In genomic region chr4:56930638-56931037, GRCh38 we compare ENCODE assay signal across 14 cellular contexts. TPM values are rescaled to one million over a fixed set of nuclear protein-coding genes. Genes with fewer than 3 reads are reported as not detected.
DNase-seq lines count a peak whose midpoint lies in the region; ATAC-seq lines count a peak whose summit lies in the region.
"Had no signal": no experiment of that assay in that cellular context is flagged by ENCODE, and none has a peak within 500 bp of the region (broad histone marks: within the 10 kb centered on the region; RNA-seq: fewer than 3 reads in every experiment).

No MANE protein-coding gene starts in this region.

- 94% methylated on average over 7 of the region's 7 CpGs for WGBS in mesenchymal stem cell

- POLR2A ChIA-PET in activated CD4-positive, alpha-beta memory T cell treated with anti-CD3 and anti-CD28 coated beads, Interleukin-2, amount 10 ng/mL, durations not matched to agents 7 days and 5 days (lab: Charles Lee), result interaction anchor here (0.9 to 1.3 kb wide), 2 partner anchors 21 to 46 kb away, joined by 3 read pairs; partner anchors contain the start of gene NOA1

- H3K36me3 Mint-ChIP-seq in activated T-cell treated with anti-CD3 and anti-CD28 coated beads, Interleukin-2, amount 50 U/mL, for 24 hours (ENCODE audit: low read depth), result peaks cover 74% of the 10 kb centered on the region
- H3K36me3 Mint-ChIP-seq in activated T-helper 17 cell treated with anti-CD3 and anti-CD28 coated beads, Interleukin-2, amount 50 U/mL, for 72 hours (ENCODE audit: low read depth), result peaks cover 91% of the 10 kb centered on the region
- peaks cover 55% of the 10 kb centered on the region for H3K36me3 Mint-ChIP-seq in activated CD4-positive, alpha-beta memory T cell treated with anti-CD3 and anti-CD28 coated beads, Interleukin-2, amount 10 ng/mL, durations not matched to agents 7 days and 5 days (ENCODE audit: low read depth)

- no peak overlapping the region for H3K4me3 Mint-ChIP-seq in activated T-cell treated with anti-CD3 and anti-CD28 coated beads, Interleukin-2, amount 50 U/mL, for 24 hours
- H3K4me3 Mint-ChIP-seq in activated T-helper 17 cell treated with anti-CD3 and anti-CD28 coated beads, Interleukin-2, amount 50 U/mL, for 72 hours, result no peak overlapping the region
- H3K4me3 Mint-ChIP-seq in activated CD4-positive, alpha-beta memory T cell treated with anti-CD3 and anti-CD28 coated beads, Interleukin-2, amount 10 ng/mL, durations not matched to agents 7 days and 5 days, result no peak overlapping the region
- H3K4me3 Mint-ChIP-seq: CD4-positive, CD25-positive, alpha-beta regulatory T cell; GM23338; IgD-negative memory B cell had no signal

- peak overlapping the region; percentile 37 for H4K8ac ChIP-seq in mesenchymal stem cell (ENCODE audit: low read length)

- H4K91ac ChIP-seq in mesenchymal stem cell (ENCODE audit: low read length), result peak overlapping the region; percentile 72

- peak overlapping the region; percentile 60 for H3K27ac Mint-ChIP-seq in activated T-cell treated with anti-CD3 and anti-CD28 coated beads, Interleukin-2, amount 50 U/mL, for 24 hours
- peak overlapping the region; percentile 10 for H3K27ac Mint-ChIP-seq in activated T-helper 17 cell treated with anti-CD3 and anti-CD28 coated beads, Interleukin-2, amount 50 U/mL, for 72 hours
- H3K27ac Mint-ChIP-seq in activated CD4-positive, alpha-beta memory T cell treated with anti-CD3 and anti-CD28 coated beads, Interleukin-2, amount 10 ng/mL, durations not matched to agents 7 days and 5 days, result no peak overlapping the region
- H3K27ac Mint-ChIP-seq: GM23338 had no signal

- H3K27me3 Mint-ChIP-seq in activated T-cell treated with anti-CD3 and anti-CD28 coated beads, Interleukin-2, amount 50 U/mL, for 24 hours, result no peaks in the 10 kb centered on the region
- no peaks in the 10 kb centered on the region for H3K27me3 Mint-ChIP-seq in activated T-helper 17 cell treated with anti-CD3 and anti-CD28 coated beads, Interleukin-2, amount 50 U/mL, for 72 hours
- no peaks in the 10 kb centered on the region for H3K27me3 Mint-ChIP-seq in activated CD4-positive, alpha-beta memory T cell treated with anti-CD3 and anti-CD28 coated beads, Interleukin-2, amount 10 ng/mL, durations not matched to agents 7 days and 5 days
- H3K27me3 Mint-ChIP-seq: CD4-positive, CD25-positive, alpha-beta regulatory T cell; IgD-negative memory B cell had no signal

- H2BK5ac ChIP-seq in mesenchymal stem cell (ENCODE audit: low read depth, low read length, poor library complexity, severe bottlenecking), result no peak overlapping the region

- H2BK15ac ChIP-seq in mesenchymal stem cell (ENCODE audit: low read depth, poor library complexity, severe bottlenecking), result no peak overlapping the region

- H2BK12ac ChIP-seq in mesenchymal stem cell (ENCODE audit: low read length in 2 of 2), result no peak overlapping the region

- no peak overlapping the region for H3K14ac ChIP-seq in mesenchymal stem cell (ENCODE audit: low read length in 2 of 2)

- no peak overlapping the region for H3K4me3 ChIP-seq in mesenchymal stem cell (ENCODE audit: insufficient read depth in 1 of 2, low read depth in 1 of 2, low read length in 2 of 2)
- H3K4me3 ChIP-seq: BLaER1 treated with 17β-estradiol and CSF1 and Interleukin-3, amounts not matched to agents 10 nM and 100 nM; GM12878; GM23338 had no signal

- peaks cover 21 to 46% of the 10 kb centered on the region in 2 experiments for H3K36me3 ChIP-seq in mesenchymal stem cell (ENCODE audit: control insufficient read depth in 1 of 2, insufficient read depth in 2 of 2, low read depth in 1 of 2, low read length in 2 of 2)

- no peak for ATAC-seq in activated T-helper 17 cell treated with anti-CD3 and anti-CD28 coated beads, Interleukin-2, amount 50 U/mL, for 72 hours (replicated peaks)
- ATAC-seq in GM18519 (IDR thresholded peaks at IDR 0.05; ENCODE audit: low FRiP score, unreplicated experiment), result no peak
- ATAC-seq: GM12878, GM23338 had no signal

- H3K4me1 Mint-ChIP-seq in activated T-cell treated with anti-CD3 and anti-CD28 coated beads, Interleukin-2, amount 50 U/mL, for 24 hours (ENCODE audit: low read depth), result peaks cover 44% of the 10 kb centered on the region
- H3K4me1 Mint-ChIP-seq in activated T-helper 17 cell treated with anti-CD3 and anti-CD28 coated beads, Interleukin-2, amount 50 U/mL, for 72 hours, result peaks cover 4% of the 10 kb centered on the region
- peaks cover 21% of the 10 kb centered on the region for H3K4me1 Mint-ChIP-seq in activated CD4-positive, alpha-beta memory T cell treated with anti-CD3 and anti-CD28 coated beads, Interleukin-2, amount 10 ng/mL, durations not matched to agents 7 days and 5 days
- H3K4me1 Mint-ChIP-seq: GM23338 had no signal

- H3K4ac ChIP-seq in mesenchymal stem cell (ENCODE audit: low read depth in 1 of 2, low read length in 2 of 2), result no peak overlapping the region

- no peak overlapping the region for H2AFZ ChIP-seq in mesenchymal stem cell (ENCODE audit: low read depth, low read length)
- H2AFZ ChIP-seq: GM23338 had no signal

- no peaks in the 10 kb centered on the region for H3K27me3 ChIP-seq in mesenchymal stem cell (ENCODE audit: control insufficient read depth in 1 of 2, insufficient read depth in 1 of 2, low read length in 2 of 2)
- H3K27me3 ChIP-seq: BLaER1 treated with 17β-estradiol and CSF1 and Interleukin-3, amounts not matched to agents 10 nM and 100 nM had no signal

- no peak overlapping the region for H2AK5ac ChIP-seq in mesenchymal stem cell (ENCODE audit: low read length, severe bottlenecking)

- no peak overlapping the region for H3K9ac ChIP-seq in mesenchymal stem cell (ENCODE audit: low read length)
- H3K9ac ChIP-seq: BLaER1 treated with 17β-estradiol and CSF1 and Interleukin-3, amounts not matched to agents 10 nM and 100 nM had no signal

- CTCF ChIA-PET in activated CD4-positive, alpha-beta memory T cell treated with anti-CD3 and anti-CD28 coated beads, Interleukin-2, amount 10 ng/mL, durations not matched to agents 7 days and 5 days (lab: Charles Lee), result no interaction called here

- H3K4me2 ChIP-seq in mesenchymal stem cell (ENCODE audit: low read length, poor library complexity, severe bottlenecking), result no peak overlapping the region
- H3K4me2 ChIP-seq: BLaER1 treated with 17β-estradiol and CSF1 and Interleukin-3, amounts not matched to agents 10 nM and 100 nM; GM23338 had no signal

- H3K9me3 ChIP-seq in mesenchymal stem cell (ENCODE audit: control insufficient read depth, low read length), result no peaks in the 10 kb centered on the region
- H3K9me3 ChIP-seq: BLaER1 treated with 17β-estradiol and CSF1 and Interleukin-3, amounts not matched to agents 10 nM and 100 nM had no signal

- H3K9me3 Mint-ChIP-seq in activated T-cell treated with anti-CD3 and anti-CD28 coated beads, Interleukin-2, amount 50 U/mL, for 24 hours, result no peaks in the 10 kb centered on the region
- H3K9me3 Mint-ChIP-seq in activated T-helper 17 cell treated with anti-CD3 and anti-CD28 coated beads, Interleukin-2, amount 50 U/mL, for 72 hours, result no peaks in the 10 kb centered on the region
- no peaks in the 10 kb centered on the region for H3K9me3 Mint-ChIP-seq in activated CD4-positive, alpha-beta memory T cell treated with anti-CD3 and anti-CD28 coated beads, Interleukin-2, amount 10 ng/mL, durations not matched to agents 7 days and 5 days
- H3K9me3 Mint-ChIP-seq: GM23338, IgD-negative memory B cell had no signal

- no peak overlapping the region for H3K18ac ChIP-seq in mesenchymal stem cell (ENCODE audit: low read depth in 1 of 2, low read length in 2 of 2)

- no peaks in the 10 kb centered on the region for H3K4me1 ChIP-seq in mesenchymal stem cell (ENCODE audit: control insufficient read depth, insufficient read depth, low read depth, low read length)
- H3K4me1 ChIP-seq: BLaER1 treated with 17β-estradiol and CSF1 and Interleukin-3, amounts not matched to agents 10 nM and 100 nM had no signal

- H3K23ac ChIP-seq in mesenchymal stem cell (ENCODE audit: low read length in 2 of 2), result no peak overlapping the region

- no peak overlapping the region for H2BK120ac ChIP-seq in mesenchymal stem cell (ENCODE audit: low read depth, low read length)

- DNase-seq in activated T-cell treated with anti-CD3 and anti-CD28 coated beads, Interleukin-2, amount 50 U/mL, for 24 hours, result no peak
- DNase-seq in activated T-cell treated with anti-CD3 and anti-CD28 coated beads for 4 hours, result no peak
- no peak for DNase-seq in mesenchymal stem cell
- DNase-seq in activated CD4-positive, alpha-beta memory T cell treated with anti-CD3 and anti-CD28 coated beads, Interleukin-2, amount 10 ng/mL, durations not matched to agents 7 days and 5 days, result no peak
- no peak for DNase-seq in cerebellar nuclear complex (lab: John Stamatoyannopoulos, UW)
- DNase-seq: ACHN; CD4-positive, CD25-positive, alpha-beta regulatory T cell; H7 had no signal

- H3K27ac ChIP-seq in mesenchymal stem cell (ENCODE audit: low read length, poor library complexity, severe bottlenecking), result no peak overlapping the region
- H3K27ac ChIP-seq: BLaER1 treated with 17β-estradiol and CSF1 and Interleukin-3, amounts not matched to agents 10 nM and 100 nM had no signal

- peaks cover 33% of the 10 kb centered on the region for H3K79me1 ChIP-seq in mesenchymal stem cell (replicated peaks; ENCODE audit: low read length, poor library complexity, severe bottlenecking)

RNA-seq across cellular contexts. Expression of gene REST, which starts 22.9 kb away (rescaled TPM):
- total RNA-seq in activated T-helper 17 cell treated with anti-CD3 and anti-CD28 coated beads, Interleukin-2, amount 50 U/mL, for 72 hours, result 10 to 100 TPM; 39.5 to 51.8 TPM
- polyA plus RNA-seq in mesenchymal stem cell (2013, experiment 1 of 2), result 20.9 TPM
- 20.2 TPM for polyA plus RNA-seq in mesenchymal stem cell (2013, experiment 2 of 2)
- total RNA-seq in activated CD4-positive, alpha-beta memory T cell treated with anti-CD3 and anti-CD28 coated beads, Interleukin-2, amount 10 ng/mL, durations not matched to agents 7 days and 5 days, result 10 to 100 TPM; 54.7 to 58.3 TPM

RNA-seq across cellular contexts. Expression of gene NOA1, which starts 46.8 kb away (rescaled TPM):
- total RNA-seq in activated T-helper 17 cell treated with anti-CD3 and anti-CD28 coated beads, Interleukin-2, amount 50 U/mL, for 72 hours, result 10 to 100 TPM; 18.8 to 19.7 TPM
- polyA plus RNA-seq in mesenchymal stem cell (2013, experiment 1 of 2), result 12.4 TPM
- 12.6 TPM for polyA plus RNA-seq in mesenchymal stem cell (2013, experiment 2 of 2)
- 10 to 100 TPM; 22.1 to 22.6 TPM for total RNA-seq in activated CD4-positive, alpha-beta memory T cell treated with anti-CD3 and anti-CD28 coated beads, Interleukin-2, amount 10 ng/mL, durations not matched to agents 7 days and 5 days

RNA-seq across cellular contexts. Expression of gene POLR2B, which starts 48.1 kb away (rescaled TPM):
- total RNA-seq in activated T-helper 17 cell treated with anti-CD3 and anti-CD28 coated beads, Interleukin-2, amount 50 U/mL, for 72 hours, result 100 to 1,000 TPM; 105 to 133 TPM
- polyA plus RNA-seq in mesenchymal stem cell (2013, experiment 1 of 2), result 57.0 TPM
- 58.9 TPM for polyA plus RNA-seq in mesenchymal stem cell (2013, experiment 2 of 2)
- 100 to 1,000 TPM; 107 to 109 TPM for total RNA-seq in activated CD4-positive, alpha-beta memory T cell treated with anti-CD3 and anti-CD28 coated beads, Interleukin-2, amount 10 ng/mL, durations not matched to agents 7 days and 5 days
